In the genomic region with DNA sequence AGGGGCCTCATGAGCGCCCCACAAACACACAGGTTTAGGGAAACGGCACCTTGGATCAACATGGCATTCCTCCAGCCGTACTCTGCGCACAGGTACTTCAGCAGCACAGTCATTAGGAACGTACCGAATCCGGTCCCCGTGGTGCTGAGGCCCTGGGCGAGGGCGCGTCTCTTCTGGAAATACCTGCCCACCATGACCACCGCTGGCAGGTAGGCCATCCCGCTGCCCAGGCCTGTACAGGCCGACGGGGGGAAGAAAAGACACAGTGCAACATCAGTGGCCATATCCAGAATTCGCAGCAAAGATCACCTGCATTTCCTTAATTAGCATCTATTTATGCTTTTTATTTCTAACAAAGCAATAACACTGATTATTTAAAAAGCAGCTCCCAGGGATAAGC, we compare ENCODE assay signal across 35 cellular contexts.
"Had no signal": no experiment of that assay in that cellular context is flagged by ENCODE, and none has a peak within 500 bp of the region (broad histone marks: within the 10 kb centered on the region; RNA-seq: fewer than 3 reads in every experiment).

No MANE protein-coding gene starts in this region.

- H3K9me3 ChIP-seq: MG63 had no signal

- H3K9ac ChIP-seq: KMS-11 had no signal

- H3K36me3 ChIP-seq: MG63 had no signal

- H3K4me3 ChIP-seq: MG63 had no signal

- DNase-seq: Karpas-422, Kasumi-1, MG63, MM.1S, MV-4-11, NCI-H1048, NCI-H1092, NCI-H1092 treated with DMSO at 0.1 percent for 48 hours, NCI-H1105, NCI-H1105 treated with DMSO at 0.1 percent for 48 hours, NCI-H1417, NCI-H1417 treated with DMSO at 0.1 percent for 48 hours, NCI-H1436, NCI-H1436 treated with DMSO at 0.1 percent for 48 hours, NCI-H146, NCI-H1694, NCI-H1694 treated with DMSO at 0.1 percent for 48 hours, NCI-H187, NCI-H187 treated with DMSO at 0.1 percent for 48 hours, NCI-H1930, NCI-H2029, NCI-H2029 treated with DMSO at 0.1 percent for 48 hours, NCI-H2081, NCI-H2081 treated with DMSO at 0.1 percent for 48 hours, NCI-H2107, NCI-H2171, NCI-H2171 treated with DMSO at 0.1 percent for 48 hours, NCI-H2227 treated with DMSO at 0.1 percent for 48 hours, NCI-H226, NCI-H345, NCI-H446, NCI-H446 treated with DMSO at 0.1 percent for 48 hours, NCI-H510A, NCI-H510A treated with DMSO at 0.1 percent for 48 hours had no signal

- H3K27me3 ChIP-seq: MG63 had no signal

- H3K4me2 ChIP-seq: KMS-11 had no signal

- H3K27ac ChIP-seq: KMS-11 had no signal
